ENCODE assay signal across 14 cellular contexts in genomic region chr9:95327239-95327865, GRCh38.
"Had no signal": no experiment of that assay in that cellular context is flagged by ENCODE, and none has a peak within 500 bp of the region (broad histone marks: within the 10 kb centered on the region; RNA-seq: fewer than 3 reads in every experiment).

No MANE protein-coding gene starts in this region.

- H3K27me3 ChIP-seq: esophagus muscularis mucosa, gastrocnemius medialis, upper lobe of left lung had no signal

- H3K27ac ChIP-seq: esophagus muscularis mucosa, gastrocnemius medialis, prostate gland, upper lobe of left lung had no signal

- H3K4me3 ChIP-seq: esophagus muscularis mucosa, gastrocnemius medialis, prostate gland, upper lobe of left lung had no signal

- DNase-seq: activated T-cell treated with anti-CD3 and anti-CD28 coated beads, Interleukin-2, amount 50 U/mL, for 1 hour; aorta; caudate nucleus; effector memory CD4-positive, alpha-beta T cell; gastrocnemius medialis; hippocampal formation; left ventricle myocardium superior; stimulated activated CD4-positive, alpha-beta T cell treated with anti-CD3 and anti-CD28 coated beads, Interleukin-4, amount 100 ng/mL, for 24 hours; stimulated activated naive CD8-positive, alpha-beta T cell treated with anti-CD3 and anti-CD28 coated beads, Interleukin-15, Interleukin-2, amounts not matched to agents 100 U/mL and 50 U/mL, for 24 hours; upper lobe of left lung had no signal

- H3K36me3 ChIP-seq: esophagus muscularis mucosa, gastrocnemius medialis, prostate gland, upper lobe of left lung had no signal

- H3K9me3 ChIP-seq: esophagus muscularis mucosa, gastrocnemius medialis, prostate gland had no signal

- H3K4me1 ChIP-seq: esophagus muscularis mucosa, gastrocnemius medialis, prostate gland, upper lobe of left lung had no signal

- ATAC-seq: activated naive CD4-positive, alpha-beta T cell treated with anti-CD3 and anti-CD28 coated beads, Interleukin-2, amount 50 U/mL, for 72 hours; gastrocnemius medialis; left ventricle myocardium superior; natural killer cell treated with Interleukin-12 subunit alpha and Interleukin-12 subunit beta and Interleukin-15 and Interleukin-18, amount 100 ng/mL, for 72 hours; stimulated activated naive CD8-positive, alpha-beta T cell treated with anti-CD3 and anti-CD28 coated beads, Interleukin-15, Interleukin-2, amounts not matched to agents 100 U/mL and 50 U/mL, for 24 hours had no signal
